In the genomic region with DNA sequence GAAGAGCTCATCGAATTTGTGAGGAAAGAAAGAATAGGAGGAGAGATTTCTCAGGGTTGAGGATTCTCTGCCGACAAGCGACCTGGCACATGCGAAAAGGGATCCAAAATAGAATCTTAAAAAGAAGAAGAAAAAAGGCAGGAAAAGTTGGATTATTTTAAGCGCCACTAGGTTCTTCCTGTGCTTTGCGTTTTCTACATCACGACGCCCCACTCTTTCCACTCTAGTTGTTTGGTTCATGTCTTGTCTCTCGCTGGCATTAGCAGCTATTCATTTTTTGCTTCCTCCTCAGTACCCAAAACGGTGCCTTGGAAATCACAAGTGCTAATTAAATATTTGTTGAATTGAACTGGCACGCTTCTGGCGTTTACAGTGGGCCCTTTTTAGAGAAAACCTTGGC, we compare ENCODE assay signal across 9 cellular contexts. TPM values are rescaled to one million over a fixed set of nuclear protein-coding genes. Genes with fewer than 3 reads are reported as not detected.
A peak's percentile ranks its signal among the peaks of the same experiment; 100 is the strongest.
DNase-seq lines count a peak whose midpoint lies in the region; ATAC-seq and TF ChIP-seq lines count a peak whose summit lies in the region.
"Had no signal": no experiment of that assay in that cellular context is flagged by ENCODE, and none has a peak within 500 bp of the region (broad histone marks: within the 10 kb centered on the region; RNA-seq: fewer than 3 reads in every experiment).

No MANE protein-coding gene starts in this region.

- H3K79me2 ChIP-seq in PC-3 (ENCODE audit: low read length) = peaks cover 8% of the 10 kb centered on the region; the same call in 1 of the 2 replicates

- WGBS in sigmoid colon, 2 donors = 1 to 2% methylated on average over 12 of the region's 12 CpGs

- peaks cover 1% of the 10 kb centered on the region for H3K36me3 ChIP-seq in HAP-1 (replicated peaks)
- no peaks in the 10 kb centered on the region for H3K36me3 ChIP-seq in PC-3 (ENCODE audit: low read depth, low read length)
- peaks cover 0 to 15% (median 0%) of the 10 kb centered on the region in 4 donors for H3K36me3 ChIP-seq in sigmoid colon

- H3K4me2 ChIP-seq in PC-3 (ENCODE audit: low read length) = peak overlapping the region; percentile 98

- TF ChIP-seq CTCF in PC-3 (conservative IDR thresholded peaks at IDR 0.05; ENCODE audit: low read depth, low read length) = no peak
- no peak for TF ChIP-seq CTCF in fibroblast of the aortic adventitia (IDR thresholded peaks at IDR 0.05; ENCODE audit: insufficient read depth, low read length)
- TF ChIP-seq CTCF in sigmoid colon (IDR thresholded peaks at IDR 0.05) = no peak

- POLR2A ChIA-PET in PC-3 (lab: Charles Lee; ENCODE audit: unreplicated experiment) = interaction anchor here (1.5 kb wide), 1 partner anchor 113 kb away, joined by 12 read pairs; no protein-coding TSS in a partner anchor

- H3K9me2 ChIP-seq in PC-3 (replicated peaks; ENCODE audit: low read length) = no peaks in the 10 kb centered on the region

- in situ Hi-C loops in HAP-1 (cut with MboI; ENCODE audit: low sequenced_read_pairs) = no loop called here

- peak; percentile 9 for DNase-seq in COLO668 (lab: John Stamatoyannopoulos, UW; ENCODE audit: unreplicated experiment)
- DNase-seq in HAP-1 (ENCODE audit: low spot score in 2 of 2) = no peak
- DNase-seq in PC-3 = no peak
- DNase-seq in fibroblast of the aortic adventitia (ENCODE audit: low read depth) = peak; percentile 31
- DNase-seq in sigmoid colon = no peak
- DNase-seq in HuH-7 (ENCODE audit: low spot score) = no peak
- no peak for DNase-seq in putamen (ENCODE audit: low spot score)
- no peak for DNase-seq in effector CD8-positive, alpha-beta T cell (lab: John Stamatoyannopoulos, UW)

- H3K9me3 ChIP-seq in HAP-1 (no peaks in the 10 kb centered on the region), PC-3 (ENCODE audit: low read length) (no peaks in the 10 kb centered on the region), sigmoid colon (no peaks in the 10 kb centered on the region)

- no peak for TF ChIP-seq EP300 in sigmoid colon (IDR thresholded peaks at IDR 0.05)

- CTCF ChIA-PET in PC-3 (lab: Charles Lee) = interaction anchor here (0.6 to 1.2 kb wide), 3 partner anchors 42 to 113 kb away, joined by 3 to 8 read pairs (median 3); no protein-coding TSS in a partner anchor

- H3K4me3 ChIP-seq in HAP-1 = peak overlapping the region; percentile 54
- peak overlapping the region; percentile 76 for H3K4me3 ChIP-seq in PC-3 (ENCODE audit: low read length)
- H3K4me3 ChIP-seq in fibroblast of the aortic adventitia (ENCODE audit: low read depth, low read length) = peak overlapping the region; percentile 83
- peak overlapping the region; percentile 58 to 70 (median 65) for H3K4me3 ChIP-seq in sigmoid colon

- H3K4me1 ChIP-seq in HAP-1 (peaks cover 18% of the 10 kb centered on the region), PC-3 (ENCODE audit: insufficient read depth, low read length) (peaks cover 6% of the 10 kb centered on the region; the same call in 1 of the 2 replicates), sigmoid colon (peaks cover 0 to 26% (median 11%) of the 10 kb centered on the region in 4 donors)

- H3K27me3 ChIP-seq in HAP-1 (ENCODE audit: low read depth) (no peaks in the 10 kb centered on the region), PC-3 (ENCODE audit: low read length) (no peaks in the 10 kb centered on the region), sigmoid colon (no peaks in the 10 kb centered on the region)

- H4K20me1 ChIP-seq in PC-3 (ENCODE audit: low read length) = no peaks in the 10 kb centered on the region

- peak overlapping the region; percentile 81 for H3K9ac ChIP-seq in PC-3 (ENCODE audit: low read length)

- peaks cover 1% of the 10 kb centered on the region for H3F3A ChIP-seq in PC-3 (ENCODE audit: low read length, unreplicated experiment)

- no peak for TF ChIP-seq POLR2A in sigmoid colon (IDR thresholded peaks at IDR 0.05)

- peak; percentile 27 for ATAC-seq in PC-3

- BruUV-seq in PC-3 (replicated peaks; lab: Mats Ljungman, UMichigan) = TSS peak; percentile 65

- H3K27ac ChIP-seq in PC-3 (ENCODE audit: low read length) (peak overlapping the region; percentile 6; the same call in 1 of the 2 replicates), sigmoid colon (peak overlapping the region; percentile 85 to 93 (median 89))

- H2AFZ ChIP-seq in PC-3 (ENCODE audit: low read length) = peak overlapping the region; percentile 99

- intact Hi-C loops in PC-3 (cut with micrococcal nuclease) (no loop called here), sigmoid colon (cut with DNase I) (loop anchor here (2.0 to 10.0 kb wide), 3 partner anchors 52 to 662 kb away; a partner anchor contains a TSS)

RNA-seq across cellular contexts. Expression of a gene that starts 0.7 kb away (rescaled TPM):
- total RNA-seq in PC-3 (2014; rRNA removed) (3.8 and 5.5 TPM in 2 replicates), fibroblast of the aortic adventitia (ENCODE audit: low replicate concordance) (9.6 and 11.3 TPM in 2 replicates), sigmoid colon (10 to 100 TPM; 11.3 to 23.5 (median 17.3) TPM)
- polyA plus RNA-seq in sigmoid colon = 10 to 100 TPM in 1 of 3 donors, 1 to 10 TPM in 2; 4.2 to 14.3 (median 5.4) TPM

RNA-seq across cellular contexts. Expression of a gene that starts 54.7 kb away (rescaled TPM):
- total RNA-seq in PC-3 (2014; rRNA removed) (not detected in 2 replicates), fibroblast of the aortic adventitia (ENCODE audit: low replicate concordance) (0.16 and 0.18 TPM in 2 replicates), sigmoid colon (10 to 100 TPM in 2 of 4 donors, 1 to 10 TPM in 2; 3.2 to 28.1 (median 7.2) TPM)
- polyA plus RNA-seq in sigmoid colon = 1 to 10 TPM in 2 of 3 donors, under 1 TPM in 1; 0.89 to 2.4 (median 1.2) TPM
- total RNA-seq: LHCN-M2 had no signal

Comparison
In these comparisons a context has a peak if more than half of its experiments do, and no peak if none do; other contexts are left out.
1. DNase-seq: peak in COLO668 (single experiment) and fibroblast of the aortic adventitia (single experiment); none in HAP-1 (0 of 2), PC-3 (single experiment), sigmoid colon (single experiment), HuH-7 (single experiment), putamen (single experiment) and effector CD8-positive, alpha-beta T cell (single experiment).
2. Peak in every context shown above with its lines, with median percentiles within 50 percentile points of each other: H3K4me3 ChIP-seq.